ENCODE assay signal across 21 cellular contexts in genomic region chr1:39877231-39877778, GRCh38.
DNase-seq lines count a peak whose midpoint lies in the region; ATAC-seq lines count a peak whose summit lies in the region.
"Had no signal": no experiment of that assay in that cellular context is flagged by ENCODE, and none has a peak within 500 bp of the region (broad histone marks: within the 10 kb centered on the region; RNA-seq: fewer than 3 reads in every experiment).

No MANE protein-coding gene starts in this region.

- peaks cover 44% of the 10 kb centered on the region for H3K36me3 Mint-ChIP-seq in stimulated activated effector memory CD8-positive, alpha-beta T cell treated with anti-CD3 and anti-CD28 coated beads, Interleukin-12 subunit alpha, Interleukin-12 subunit beta, amount 100 ng/mL, for 72 hours
- H3K36me3 Mint-ChIP-seq in activated T-cell treated with anti-CD3 and anti-CD28 coated beads, Interleukin-2, amount 50 U/mL, for 24 hours (ENCODE audit: low read depth): peaks cover 66% of the 10 kb centered on the region

- peak; percentile 74 for DNase-seq in DMS153 (lab: John Stamatoyannopoulos, UW)
- DNase-seq in DMS153 treated with DMSO at 0.1 percent for 48 hours (lab: John Stamatoyannopoulos, UW; ENCODE audit: unreplicated experiment): no peak
- DNase-seq in NCI-H2107 treated with DMSO at 0.1 percent for 48 hours (lab: John Stamatoyannopoulos, UW; ENCODE audit: unreplicated experiment): peak; percentile 100
- no peak for DNase-seq in stimulated activated effector memory CD8-positive, alpha-beta T cell treated with anti-CD3 and anti-CD28 coated beads, Interleukin-12 subunit alpha, Interleukin-12 subunit beta, amount 100 ng/mL, for 72 hours (ENCODE audit: low spot score in 2 of 2)
- no peak for DNase-seq in activated T-cell treated with anti-CD3 and anti-CD28 coated beads, Interleukin-2, amount 50 U/mL, for 24 hours
- DNase-seq in retina: no peak
- DNase-seq: 8988T; activated CD4-positive, alpha-beta T cell treated with anti-CD3 and anti-CD28 coated beads for 4 hours; adrenal gland; cortex of kidney; esophagus squamous epithelium; GM23248; left colon; NCI-H1417 treated with DMSO at 0.1 percent for 48 hours; SHP77; stimulated activated CD4-positive, alpha-beta T cell treated with anti-CD3 and anti-CD28 coated beads, Interleukin-1b, Interleukin-23, amount 100 ng/mL, for 48 hours; T-helper 9 cell; transverse colon had no signal

- peak overlapping the region; percentile 63 for H3K27ac ChIP-seq in cingulate gyrus (ENCODE audit: low read depth, low read length)
- H3K27ac ChIP-seq: GM23248, transverse colon had no signal

- H3K27me3 Mint-ChIP-seq in activated T-cell treated with anti-CD3 and anti-CD28 coated beads, Interleukin-2, amount 50 U/mL, for 24 hours: no peaks in the 10 kb centered on the region

- no peak overlapping the region for H3K4me3 Mint-ChIP-seq in stimulated activated effector memory CD8-positive, alpha-beta T cell treated with anti-CD3 and anti-CD28 coated beads, Interleukin-12 subunit alpha, Interleukin-12 subunit beta, amount 100 ng/mL, for 72 hours
- H3K4me3 Mint-ChIP-seq in activated T-cell treated with anti-CD3 and anti-CD28 coated beads, Interleukin-2, amount 50 U/mL, for 24 hours: no peak overlapping the region

- no peak for ATAC-seq in stimulated activated effector memory CD8-positive, alpha-beta T cell treated with anti-CD3 and anti-CD28 coated beads, Interleukin-12 subunit alpha, Interleukin-12 subunit beta, amount 100 ng/mL, for 72 hours
- ATAC-seq in HG03196 (IDR thresholded peaks at IDR 0.05; ENCODE audit: unreplicated experiment): no peak
- ATAC-seq: left colon had no signal

- peak overlapping the region; percentile 48 for H3K27ac Mint-ChIP-seq in stimulated activated effector memory CD8-positive, alpha-beta T cell treated with anti-CD3 and anti-CD28 coated beads, Interleukin-12 subunit alpha, Interleukin-12 subunit beta, amount 100 ng/mL, for 72 hours
- H3K27ac Mint-ChIP-seq in activated T-cell treated with anti-CD3 and anti-CD28 coated beads, Interleukin-2, amount 50 U/mL, for 24 hours: no peak overlapping the region
- H3K27ac Mint-ChIP-seq: IgD-negative memory B cell had no signal

- no peaks in the 10 kb centered on the region for H3K9me3 Mint-ChIP-seq in stimulated activated effector memory CD8-positive, alpha-beta T cell treated with anti-CD3 and anti-CD28 coated beads, Interleukin-12 subunit alpha, Interleukin-12 subunit beta, amount 100 ng/mL, for 72 hours
- H3K9me3 Mint-ChIP-seq in activated T-cell treated with anti-CD3 and anti-CD28 coated beads, Interleukin-2, amount 50 U/mL, for 24 hours: no peaks in the 10 kb centered on the region
- H3K9me3 Mint-ChIP-seq: IgD-negative memory B cell had no signal

- H3K4me1 Mint-ChIP-seq in stimulated activated effector memory CD8-positive, alpha-beta T cell treated with anti-CD3 and anti-CD28 coated beads, Interleukin-12 subunit alpha, Interleukin-12 subunit beta, amount 100 ng/mL, for 72 hours: peaks cover 44% of the 10 kb centered on the region
- peaks cover 53% of the 10 kb centered on the region for H3K4me1 Mint-ChIP-seq in activated T-cell treated with anti-CD3 and anti-CD28 coated beads, Interleukin-2, amount 50 U/mL, for 24 hours (ENCODE audit: low read depth)

Comparison
In these comparisons a context has a peak if more than half of its experiments do, and no peak if none do; other contexts are left out.
1. DNase-seq: peak in DMS153 (single experiment) and NCI-H2107 treated with DMSO at 0.1 percent for 48 hours (single experiment); none in DMS153 treated with DMSO at 0.1 percent for 48 hours (single experiment), stimulated activated effector memory CD8-positive, alpha-beta T cell treated with anti-CD3 and anti-CD28 coated beads, Interleukin-12 subunit alpha, Interleukin-12 subunit beta, amount 100 ng/mL, for 72 hours (0 of 2), activated T-cell treated with anti-CD3 and anti-CD28 coated beads, Interleukin-2, amount 50 U/mL, for 24 hours (single experiment) and retina (single experiment).